ENCODE assay signal across 14 cellular contexts in the genomic region with DNA sequence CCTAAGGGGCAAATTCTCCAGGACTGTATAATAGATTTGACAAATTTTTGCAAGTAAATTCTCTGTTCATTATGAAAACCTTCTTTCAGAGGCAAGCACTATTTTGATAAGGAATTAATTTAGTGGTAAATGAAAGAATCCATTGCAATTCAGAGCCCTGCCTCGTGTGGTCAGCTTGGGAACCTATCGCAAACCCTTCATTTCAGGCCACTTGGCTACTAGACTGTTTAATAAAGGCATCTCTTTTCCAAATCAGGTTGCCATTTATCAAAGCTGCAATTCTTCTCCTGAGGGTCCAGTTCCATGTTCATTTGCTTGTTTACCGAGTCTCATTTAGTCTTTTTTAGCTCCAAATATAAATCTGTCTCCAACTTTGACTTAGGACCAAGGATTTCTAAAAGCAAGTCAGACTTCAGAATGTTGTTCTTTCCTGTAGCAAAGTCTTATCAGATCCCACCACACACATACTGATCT. TPM values are rescaled to one million over a fixed set of nuclear protein-coding genes. Genes with fewer than 3 reads are reported as not detected.
DNase-seq lines count a peak whose midpoint lies in the region; ATAC-seq and TF ChIP-seq lines count a peak whose summit lies in the region.
"Had no signal": no experiment of that assay in that cellular context is flagged by ENCODE, and none has a peak within 500 bp of the region (broad histone marks: within the 10 kb centered on the region; RNA-seq: fewer than 3 reads in every experiment).

No MANE protein-coding gene starts in this region.

- peaks cover 12% of the 10 kb centered on the region for H3K4me1 Mint-ChIP-seq in brain
- no peaks in the 10 kb centered on the region for H3K4me1 Mint-ChIP-seq in stimulated activated effector memory CD8-positive, alpha-beta T cell treated with anti-CD3 and anti-CD28 coated beads, Interleukin-12 subunit alpha, Interleukin-12 subunit beta, amount 100 ng/mL, for 72 hours
- H3K4me1 Mint-ChIP-seq: memory B cell had no signal

- CTCF ChIA-PET in HEK293 (lab: Yijun Ruan, JAX): interaction anchor here (0.7 to 2.0 kb wide), 4 partner anchors 25 to 1543 kb away, joined by 3 to 6 read pairs (median 4); no protein-coding TSS in a partner anchor

- H3K27me3 Mint-ChIP-seq in brain: no peaks in the 10 kb centered on the region

- peak overlapping the region in 4 of 5 experiments; percentile 24 to 83 (median 34) for H3K27ac Mint-ChIP-seq in brain
- H3K27ac Mint-ChIP-seq in stimulated activated effector memory CD8-positive, alpha-beta T cell treated with anti-CD3 and anti-CD28 coated beads, Interleukin-12 subunit alpha, Interleukin-12 subunit beta, amount 100 ng/mL, for 72 hours: no peak overlapping the region
- H3K27ac Mint-ChIP-seq: memory B cell had no signal

- WGBS in smooth muscle cell (ENCODE audit: low lambda C conversion rate): 51% methylated on average over 3 of the region's 3 CpGs

- no peaks in the 10 kb centered on the region for H3K79me2 ChIP-seq in smooth muscle cell (ENCODE audit: low read depth)

- peak overlapping the region; percentile 59 for H3K4me2 ChIP-seq in smooth muscle cell
- H3K4me2 ChIP-seq: KMS-11 had no signal

- H3K27ac ChIP-seq in HEK293 (ENCODE audit: extremely low read depth, low read depth, low read length) (no peak overlapping the region), smooth muscle cell (ENCODE audit: low read depth) (peak overlapping the region; percentile 93)
- H3K27ac ChIP-seq: KMS-11 had no signal

- H3K9ac ChIP-seq in smooth muscle cell (ENCODE audit: low read depth): peak overlapping the region; percentile 22
- H3K9ac ChIP-seq: KMS-11 had no signal

- H3K4me3 ChIP-seq in HEK293 (ENCODE audit: low read depth, low read length): no peak overlapping the region
- H3K4me3 ChIP-seq in smooth muscle cell: no peak overlapping the region
- H3K4me3 ChIP-seq: HAP-1 had no signal

- H3K36me3 ChIP-seq in HEK293 (ENCODE audit: control insufficient read depth in 2 of 2, insufficient read depth in 1 of 2, low read length in 2 of 2): no peaks in the 10 kb centered on the region
- no peaks in the 10 kb centered on the region for H3K36me3 ChIP-seq in smooth muscle cell (ENCODE audit: low read depth)
- H3K36me3 ChIP-seq: HAP-1 had no signal

- no peaks in the 10 kb centered on the region for H3K36me3 Mint-ChIP-seq in brain
- no peaks in the 10 kb centered on the region for H3K36me3 Mint-ChIP-seq in stimulated activated effector memory CD8-positive, alpha-beta T cell treated with anti-CD3 and anti-CD28 coated beads, Interleukin-12 subunit alpha, Interleukin-12 subunit beta, amount 100 ng/mL, for 72 hours
- H3K36me3 Mint-ChIP-seq: memory B cell had no signal

- ATAC-seq in stimulated activated effector memory CD8-positive, alpha-beta T cell treated with anti-CD3 and anti-CD28 coated beads, Interleukin-12 subunit alpha, Interleukin-12 subunit beta, amount 100 ng/mL, for 72 hours: no peak
- no peak for ATAC-seq in activated CD4-positive, CD25-positive, alpha-beta regulatory T cell treated with anti-CD3 and anti-CD28 coated beads, Interleukin-2, amount 50 U/mL, for 24 hours

- no peak overlapping the region for H2AFZ ChIP-seq in smooth muscle cell (ENCODE audit: low read depth)

- H3K4me3 Mint-ChIP-seq in brain: no peak overlapping the region
- no peak overlapping the region for H3K4me3 Mint-ChIP-seq in stimulated activated effector memory CD8-positive, alpha-beta T cell treated with anti-CD3 and anti-CD28 coated beads, Interleukin-12 subunit alpha, Interleukin-12 subunit beta, amount 100 ng/mL, for 72 hours
- H3K4me3 Mint-ChIP-seq: memory B cell had no signal

- DNase-seq in left kidney (ENCODE audit: low read depth, low spot score) (peak; percentile 61), smooth muscle cell (lab: John Stamatoyannopoulos, UW; ENCODE audit: unreplicated experiment) (no peak), NCI-H524 (lab: John Stamatoyannopoulos, UW) (no peak), NCI-H345 treated with DMSO at 0.1 percent for 48 hours (lab: John Stamatoyannopoulos, UW; ENCODE audit: unreplicated experiment) (no peak)
- no peak for DNase-seq in stimulated activated effector memory CD8-positive, alpha-beta T cell treated with anti-CD3 and anti-CD28 coated beads, Interleukin-12 subunit alpha, Interleukin-12 subunit beta, amount 100 ng/mL, for 72 hours (ENCODE audit: low spot score in 2 of 2)
- DNase-seq: anterior cingulate cortex, COR-L47, NCI-H2029 treated with DMSO at 0.1 percent for 48 hours had no signal

- TF ChIP-seq CTCF in HEK293 (tag by site-specific recombination; IDR thresholded peaks at IDR 0.05) (no peak), brain (conservative IDR thresholded peaks at IDR 0.05) (no peak), smooth muscle cell (IDR thresholded peaks at IDR 0.05; ENCODE audit: borderline replicate concordance, insufficient read depth, poor library complexity, severe bottlenecking) (no peak)

- peaks cover 5% of the 10 kb centered on the region for H3K4me1 ChIP-seq in HEK293 (ENCODE audit: control insufficient read depth, insufficient read depth, low read length)
- peaks cover 27% of the 10 kb centered on the region for H3K4me1 ChIP-seq in smooth muscle cell (ENCODE audit: low read depth)
- H3K4me1 ChIP-seq: HAP-1 had no signal

- peaks cover 44% of the 10 kb centered on the region for H3F3A ChIP-seq in smooth muscle cell (ENCODE audit: low read depth)

- H3K9me3 Mint-ChIP-seq in brain: peaks cover 0 to 16% (median 11%) of the 10 kb centered on the region in 5 experiments
- peaks cover 8% of the 10 kb centered on the region for H3K9me3 Mint-ChIP-seq in stimulated activated effector memory CD8-positive, alpha-beta T cell treated with anti-CD3 and anti-CD28 coated beads, Interleukin-12 subunit alpha, Interleukin-12 subunit beta, amount 100 ng/mL, for 72 hours

- H4K20me1 ChIP-seq in smooth muscle cell (ENCODE audit: low read depth): no peaks in the 10 kb centered on the region

- no peaks in the 10 kb centered on the region for H3K27me3 ChIP-seq in smooth muscle cell (ENCODE audit: low read depth)

- POLR2A ChIA-PET in HEK293 (lab: Yijun Ruan, JAX): no interaction called here

- no peaks in the 10 kb centered on the region for H3K9me3 ChIP-seq in HEK293 (ENCODE audit: control insufficient read depth, insufficient read depth, low read depth, low read length)
- H3K9me3 ChIP-seq in smooth muscle cell (replicated peaks; ENCODE audit: low read depth): no peaks in the 10 kb centered on the region
- H3K9me3 ChIP-seq: HAP-1 had no signal

TF ChIP-seq in HEK293, 187 proteins besides CTCF, POLR2A, EP300 and RAD21:
- TF ChIP-seq, protein P1, sequence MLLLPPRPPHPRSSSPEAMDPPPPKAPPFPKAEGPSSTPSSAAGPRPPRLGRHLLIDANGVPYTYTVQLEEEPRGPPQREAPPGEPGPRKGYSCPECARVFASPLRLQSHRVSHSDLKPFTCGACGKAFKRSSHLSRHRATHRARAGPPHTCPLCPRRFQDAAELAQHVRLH (tag by site-specific recombination; IDR thresholded peaks at IDR 0.05): no peak
- TF ChIP-seq FEZF1 (tag by site-specific recombination; IDR thresholded peaks at IDR 0.05): peak; percentile 38; the same call in 1 of the 2 replicates
TF ChIP-seq in HEK293: peak in this region for 1.

RNA-seq across cellular contexts. Expression of gene PPP1R3C, which starts 28.4 kb away (rescaled TPM):
- polyA plus RNA-seq in brain (ENCODE audit: insufficient read depth, low read depth, low replicate concordance) (8.7 TPM), smooth muscle cell (14.4 and 18.2 TPM in 2 replicates)
- 31.6 and 42.1 TPM in 2 replicates for total RNA-seq in smooth muscle cell
